Comparison of ENCODE assay signal across 1 cellular context in genomic region chr15:88454867-88455810, GRCh38.
TF ChIP-seq lines count a peak whose summit lies in the region.

No MANE protein-coding gene starts in this region.

TF ChIP-seq in HepG2, 621 proteins besides CTCF, POLR2A, EP300 and RAD21 (continued from another document and continues in another):
- TF ChIP-seq ZNF501 (CRISPR knock-in tag; IDR thresholded peaks at IDR 0.05) (peak; percentile 58; the same call in 1 of the 2 replicates), HMGXB3 (CRISPR knock-in tag; IDR thresholded peaks at IDR 0.05; ENCODE audit: borderline replicate concordance) (no peak), ZNF639 (CRISPR knock-in tag; conservative IDR thresholded peaks at IDR 0.05) (no peak), ZNF10 (CRISPR knock-in tag; IDR thresholded peaks at IDR 0.05; ENCODE audit: borderline replicate concordance, low read depth) (no peak), AKAP8 (CRISPR knock-in tag; IDR thresholded peaks at IDR 0.05) (peak; percentile 48; the same call in 1 of the 2 replicates), HIC2 (CRISPR knock-in tag; IDR thresholded peaks at IDR 0.05; ENCODE audit: low read depth) (no peak), STAG1 (CRISPR knock-in tag; IDR thresholded peaks at IDR 0.05) (peak; percentile 58), XRCC5 (optimal IDR thresholded peaks at IDR 0.05; ENCODE audit: low read length) (peak; percentile 71), ZBTB4 (CRISPR knock-in tag; IDR thresholded peaks at IDR 0.05; ENCODE audit: borderline replicate concordance) (no peak), ETV5 (CRISPR knock-in tag; IDR thresholded peaks at IDR 0.05; ENCODE audit: borderline replicate concordance) (no peak), RBM22 (optimal IDR thresholded peaks at IDR 0.05; ENCODE audit: low read length) (peak; percentile 24), ZFP91 (CRISPR knock-in tag; IDR thresholded peaks at IDR 0.05; ENCODE audit: borderline replicate concordance) (peak; percentile 29; the same call in 1 of the 2 replicates), NKX3-1 (CRISPR knock-in tag; IDR thresholded peaks at IDR 0.05) (no peak), SRSF1 (optimal IDR thresholded peaks at IDR 0.05; ENCODE audit: low read depth, low read length) (no peak), NR1H2 (CRISPR knock-in tag; IDR thresholded peaks at IDR 0.05; ENCODE audit: borderline replicate concordance, low read depth) (no peak), DPF2 (CRISPR knock-in tag; IDR thresholded peaks at IDR 0.05; ENCODE audit: borderline replicate concordance, low read depth) (no peak), ZNF703 (CRISPR knock-in tag; IDR thresholded peaks at IDR 0.05; ENCODE audit: borderline replicate concordance) (no peak), KDM2A (CRISPR knock-in tag; IDR thresholded peaks at IDR 0.05; ENCODE audit: borderline replicate concordance, low read depth) (peak; percentile 40; the same call in 1 of the 2 replicates), ARHGAP35 (CRISPR knock-in tag; IDR thresholded peaks at IDR 0.05; ENCODE audit: borderline replicate concordance) (no peak), ZBTB33 (CRISPR knock-in tag; IDR thresholded peaks at IDR 0.05) (no peak), TBX2 (CRISPR knock-in tag; IDR thresholded peaks at IDR 0.05; ENCODE audit: borderline replicate concordance) (peak; percentile 18; the same call in 1 of the 2 replicates), CHD2 (IDR thresholded peaks at IDR 0.05; ENCODE audit: low read depth, low read length) (no peak), RARA (CRISPR knock-in tag; IDR thresholded peaks at IDR 0.05) (no peak), ZNF83 (CRISPR knock-in tag; IDR thresholded peaks at IDR 0.05; ENCODE audit: borderline replicate concordance) (no peak), ZNF280D (CRISPR knock-in tag; IDR thresholded peaks at IDR 0.05) (0 out of 2 replicates have a peak, but pooled peaks have one; percentile 25), GATAD1 (CRISPR knock-in tag; IDR thresholded peaks at IDR 0.05) (no peak), HNF1B (CRISPR knock-in tag; IDR thresholded peaks at IDR 0.05) (peak; percentile 37; the same call in 1 of the 2 replicates), ZNF790 (CRISPR knock-in tag; IDR thresholded peaks at IDR 0.05; ENCODE audit: borderline replicate concordance) (no peak), TFDP1 (CRISPR knock-in tag; IDR thresholded peaks at IDR 0.05; ENCODE audit: borderline replicate concordance) (no peak), PAF1 (CRISPR knock-in tag; IDR thresholded peaks at IDR 0.05) (no peak), ATF6 (CRISPR knock-in tag; conservative IDR thresholded peaks at IDR 0.05) (no peak), MYC (CRISPR knock-in tag; IDR thresholded peaks at IDR 0.05; ENCODE audit: borderline replicate concordance) (no peak), XBP1 (CRISPR knock-in tag; IDR thresholded peaks at IDR 0.05) (no peak)
